23 cellular contexts compared by ENCODE assay signal in the genomic region with DNA sequence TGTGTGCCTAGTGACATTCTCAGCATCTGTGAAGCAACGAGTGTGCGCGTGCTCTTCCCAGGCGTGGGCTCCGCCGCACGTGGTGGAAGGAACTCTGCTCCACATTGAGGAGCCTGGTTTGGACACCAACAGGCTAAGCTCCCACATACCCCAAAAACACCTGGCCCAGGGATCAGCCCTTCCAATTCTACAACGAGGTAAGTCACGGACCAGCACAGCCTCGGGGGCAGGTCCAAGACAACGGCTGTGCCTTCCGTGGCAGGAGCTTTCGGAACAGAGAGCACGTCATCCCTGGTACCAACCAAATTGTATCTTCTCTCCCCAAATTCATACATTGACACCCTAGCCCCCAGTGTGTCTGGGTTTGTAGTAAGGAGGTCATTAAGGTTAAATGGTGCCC. TPM values are rescaled to one million over a fixed set of nuclear protein-coding genes. Genes with fewer than 3 reads are reported as not detected.
"Had no signal": no experiment of that assay in that cellular context is flagged by ENCODE, and none has a peak within 500 bp of the region (broad histone marks: within the 10 kb centered on the region; RNA-seq: fewer than 3 reads in every experiment).

No MANE protein-coding gene starts in this region.

- H3K4me3 ChIP-seq: SJCRH30 had no signal

- DNase-seq: activated CD4-positive, alpha-beta T cell treated with anti-CD3 and anti-CD28 coated beads for 48 hours; activated CD4-positive, alpha-beta T cell treated with anti-CD3 and anti-CD28 coated beads, Interleukin-2, amount 50 U/mL, for 4 hours; activated CD8-positive, alpha-beta memory T cell treated with anti-CD3 and anti-CD28 coated beads, Interleukin-2, amount 50 U/mL, for 48 hours; activated CD8-positive, alpha-beta T cell treated with anti-CD3 and anti-CD28 coated beads, Interleukin-2, amount 10 ng/mL, durations not matched to agents 7 days and 5 days; activated naive CD4-positive, alpha-beta T cell treated with anti-CD3 and anti-CD28 coated beads for 36 hours; activated T-cell treated with anti-CD3 and anti-CD28 coated beads, Interleukin-2, amount 50 U/mL, for 1 hour; amygdala; NCI-H1092 treated with DMSO at 0.1 percent for 48 hours; NCI-H1417 treated with DMSO at 0.1 percent for 48 hours; NCI-H1694 treated with DMSO at 0.1 percent for 48 hours; NCI-H2029 treated with DMSO at 0.1 percent for 48 hours; NCI-H345; NCI-H510A; NCI-H526 treated with DMSO at 0.1 percent for 48 hours; NCI-H82; OCI-M1; RPMI8226; SJCRH30; SK-N-SH; SW 1271 had no signal

- H3K9me3 ChIP-seq: SJCRH30, SK-N-SH had no signal

- H3K4me1 ChIP-seq: SJCRH30 had no signal

- H3K9ac ChIP-seq: KMS-11, SK-N-SH had no signal

- H3K36me3 ChIP-seq: SJCRH30 had no signal

- H3K4me2 ChIP-seq: KMS-11, SK-N-SH had no signal

- FAIRE-seq: astrocyte had no signal

- H3K27ac ChIP-seq: KMS-11, SJCRH30 had no signal

RNA-seq across cellular contexts. Expression of a gene that starts 27.2 kb away (rescaled TPM):
- total RNA-seq: MCF 10A had no signal
